Comparison of ENCODE assay signal across 8 cellular contexts in genomic region chr5:1294839-1295649, GRCh38. TPM values are rescaled to one million over a fixed set of nuclear protein-coding genes. Genes with fewer than 3 reads are reported as not detected.
DNase-seq lines count a peak whose midpoint lies in the region; ATAC-seq and TF ChIP-seq lines count a peak whose summit lies in the region.

Gene TERT (minus strand): TSS chr5:1295068. CDS start chr5:1294989, 79 bp downstream.

- H3K36me3 ChIP-seq in A673 (ENCODE audit: insufficient read depth, low read length, poor library complexity, severe bottlenecking) (no peaks in the 10 kb centered on the region), HUES6 (ENCODE audit: control insufficient read depth, insufficient read depth, low read length) (no peaks in the 10 kb centered on the region), SJCRH30 (no peaks in the 10 kb centered on the region)

- no peak within 1 kb of the TSS for H3K27ac ChIP-seq in A673 (ENCODE audit: low read depth, low read length, poor library complexity, severe bottlenecking)
- no peak within 1 kb of the TSS for H3K27ac ChIP-seq in HUES6 (ENCODE audit: low read depth, low read length)
- no peak within 1 kb of the TSS for H3K27ac ChIP-seq in SJCRH30

- peak; percentile 77 for DNase-seq in A673 (ENCODE audit: low spot score)
- DNase-seq in activated CD4-positive, alpha-beta T cell treated with anti-CD3 and anti-CD28 coated beads for 36 hours: peak; percentile 90
- DNase-seq in stimulated activated CD4-positive, alpha-beta T cell treated with anti-CD3 and anti-CD28 coated beads, Interleukin-4, amount 100 ng/mL, for 1 hour: peak; percentile 89
- no peak for DNase-seq in HK-2 (ENCODE audit: unreplicated experiment)
- DNase-seq in SJCRH30: no peak

- peak within 1 kb of the TSS; percentile 55 for H3K4me3 Mint-ChIP-seq in activated CD4-positive, alpha-beta T cell treated with anti-CD3 and anti-CD28 coated beads for 36 hours

- peak within 1 kb of the TSS; percentile 44 for H3K9ac ChIP-seq in HUES6 (ENCODE audit: low read length)

- no TSS peak for BruUV-seq in A673 (replicated peaks; lab: Mats Ljungman, UMichigan)

- peaks cover 6% of the 10 kb centered on the region for H3K36me3 Mint-ChIP-seq in activated CD4-positive, alpha-beta T cell treated with anti-CD3 and anti-CD28 coated beads for 36 hours (ENCODE audit: low read depth)

- H3K4me3 ChIP-seq in A673 (ENCODE audit: low read depth, low read length, poor library complexity, severe bottlenecking): peak within 1 kb of the TSS; percentile 50
- H3K4me3 ChIP-seq in HUES6 (ENCODE audit: low read depth, low read length): peak within 1 kb of the TSS; percentile 75
- no peak within 1 kb of the TSS for H3K4me3 ChIP-seq in SJCRH30

- H3K9me3 ChIP-seq in A673 (ENCODE audit: low read depth, low read length, poor library complexity, severe bottlenecking) (no peaks in the 10 kb centered on the region), HUES6 (ENCODE audit: control insufficient read depth, insufficient read depth, low read depth, low read length) (no peaks in the 10 kb centered on the region), SJCRH30 (replicated peaks) (no peaks in the 10 kb centered on the region)

- H3K4me1 ChIP-seq in A673 (ENCODE audit: insufficient read depth, low read length, poor library complexity, severe bottlenecking): peaks cover 5% of the 10 kb centered on the region
- peaks cover 3% of the 10 kb centered on the region; the same call in 1 of the 2 replicates for H3K4me1 ChIP-seq in HUES6 (ENCODE audit: control insufficient read depth, insufficient read depth, low read length)
- no peaks in the 10 kb centered on the region for H3K4me1 ChIP-seq in SJCRH30

- peak; percentile 88 for ATAC-seq in activated CD4-positive, alpha-beta T cell treated with anti-CD3 and anti-CD28 coated beads for 36 hours
- ATAC-seq in esophagus mucosa: peak; percentile 25
- no peak for ATAC-seq in GM21515 (IDR thresholded peaks at IDR 0.05; ENCODE audit: unreplicated experiment)

- CTCF ChIA-PET in A673 (lab: Charles Lee): no interaction called here
- CTCF ChIA-PET in activated CD4-positive, alpha-beta T cell treated with anti-CD3 and anti-CD28 coated beads for 36 hours (lab: Charles Lee): interaction anchor here (0.6 to 1.4 kb wide), 3 partner anchors 21 to 143 kb away, joined by 3 read pairs; no protein-coding TSS in a partner anchor

- H3K27me3 ChIP-seq in A673 (replicated peaks; ENCODE audit: insufficient read depth, low read depth, low read length, poor library complexity): no peaks in the 10 kb centered on the region
- peaks cover 36% of the 10 kb centered on the region for H3K27me3 ChIP-seq in HUES6 (ENCODE audit: control insufficient read depth, insufficient read depth, low read length)
- H3K27me3 ChIP-seq in SJCRH30: no peaks in the 10 kb centered on the region

- POLR2A ChIA-PET in A673 (lab: Charles Lee; ENCODE audit: low non-redundant PET): no interaction called here
- POLR2A ChIA-PET in activated CD4-positive, alpha-beta T cell treated with anti-CD3 and anti-CD28 coated beads for 36 hours (lab: Charles Lee): no interaction called here

- no peak for TF ChIP-seq CTCF in A673 (conservative IDR thresholded peaks at IDR 0.05; ENCODE audit: low read depth, low read length)

- intact Hi-C loops in A673 (cut with micrococcal nuclease; ENCODE audit: unreplicated experiment): no loop called here
- intact Hi-C loops in activated CD4-positive, alpha-beta T cell treated with anti-CD3 and anti-CD28 coated beads for 36 hours (cut with DNase I, micrococcal nuclease): loop anchor here in 1 of 2 experiments (1.0 to 5.0 kb wide), 4 partner anchors 21 to 227 kb away; partner anchors contain the start of genes CLPTM1L and LPCAT1

- no peaks in the 10 kb centered on the region for H3K9me3 Mint-ChIP-seq in activated CD4-positive, alpha-beta T cell treated with anti-CD3 and anti-CD28 coated beads for 36 hours (ENCODE audit: low read depth)

- no peak within 1 kb of the TSS for H3K27ac Mint-ChIP-seq in activated CD4-positive, alpha-beta T cell treated with anti-CD3 and anti-CD28 coated beads for 36 hours

- peaks cover 11% of the 10 kb centered on the region for H3K4me1 Mint-ChIP-seq in activated CD4-positive, alpha-beta T cell treated with anti-CD3 and anti-CD28 coated beads for 36 hours

- no peaks in the 10 kb centered on the region for H3K27me3 Mint-ChIP-seq in activated CD4-positive, alpha-beta T cell treated with anti-CD3 and anti-CD28 coated beads for 36 hours

RNA-seq across cellular contexts. Expression of gene TERT, which starts in this region (rescaled TPM):
- total RNA-seq in A673 (2021) (14.2 and 17.1 TPM in 2 replicates), esophagus mucosa (not detected)
- total RNA-seq in activated CD4-positive, alpha-beta T cell treated with anti-CD3 and anti-CD28 coated beads for 36 hours: 10 to 100 TPM in 1 of 2 experiments, 1 to 10 TPM in 1; 8.5 to 11.9 TPM
- not detected in 2 replicates for total RNA-seq in SJCRH30 (2014; rRNA removed; shearing (Covaris generic))

Comparison
In these comparisons a context has a peak if more than half of its experiments do, and no peak if none do; other contexts are left out.
1. Peak in ATAC-seq in esophagus mucosa; RNA of the gene not detected or under 1 TPM.
2. DNase-seq: peak in A673 (single experiment), activated CD4-positive, alpha-beta T cell treated with anti-CD3 and anti-CD28 coated beads for 36 hours (single experiment) and stimulated activated CD4-positive, alpha-beta T cell treated with anti-CD3 and anti-CD28 coated beads, Interleukin-4, amount 100 ng/mL, for 1 hour (single experiment); none in HK-2 (single experiment) and SJCRH30 (0 of 2).